8 cellular contexts compared by ENCODE assay signal in the genomic region with DNA sequence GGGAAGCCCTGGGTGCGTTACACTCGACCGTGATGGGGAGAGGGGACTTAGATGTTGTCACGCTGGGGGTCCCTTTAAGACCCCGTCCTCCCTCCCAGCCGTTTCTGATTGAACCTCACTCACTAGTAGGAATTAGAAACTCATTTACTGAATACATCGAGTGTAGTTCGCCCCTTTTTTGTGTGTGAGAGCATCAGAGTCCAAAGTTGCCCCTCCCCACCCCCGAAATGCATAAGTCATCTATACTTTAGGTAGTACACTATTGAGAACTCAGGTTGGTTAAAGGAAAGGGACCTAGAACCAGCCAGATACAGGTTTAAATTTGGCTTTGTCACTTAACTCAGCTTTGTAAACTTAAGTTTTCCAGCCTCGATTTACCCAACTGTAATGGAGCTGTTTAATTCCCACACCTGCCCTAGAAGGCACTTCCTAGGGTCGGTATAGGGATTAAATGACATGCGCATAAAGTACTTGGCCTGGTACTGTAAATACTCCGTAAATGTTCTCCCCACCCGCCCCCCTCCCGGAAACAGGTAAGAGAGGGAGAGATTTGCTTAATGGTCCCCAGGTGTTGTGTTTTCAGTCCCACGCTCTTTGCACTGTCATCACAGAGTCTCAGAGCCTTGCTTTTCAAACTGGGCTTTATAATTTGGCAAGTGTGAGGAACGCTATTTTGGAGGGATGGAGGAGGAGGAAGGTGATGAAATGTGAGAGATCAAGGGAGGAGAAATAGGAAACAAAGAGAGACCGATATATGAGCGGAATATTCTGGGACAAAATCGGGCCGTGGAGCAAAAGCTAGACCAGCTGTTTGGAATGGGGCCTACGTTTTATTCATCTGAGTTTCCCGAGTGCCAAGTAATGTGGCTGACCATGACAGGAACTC. TPM values are rescaled to one million over a fixed set of nuclear protein-coding genes. Genes with fewer than 3 reads are reported as not detected.
DNase-seq lines count a peak whose midpoint lies in the region; ATAC-seq, FAIRE-seq and TF ChIP-seq lines count a peak whose summit lies in the region.

No MANE protein-coding gene starts in this region.

- H4K20me1 ChIP-seq in Karpas-422 (ENCODE audit: insufficient read depth, low read depth, low read length) = peaks cover 28% of the 10 kb centered on the region; the same call in 1 of the 2 replicates

- H3K9me3 ChIP-seq in Karpas-422 (ENCODE audit: low read length) (no peaks in the 10 kb centered on the region), adrenal gland (replicated peaks in 1 of 3) (no peaks in the 10 kb centered on the region), thymus (ENCODE audit: control insufficient read depth) (no peaks in the 10 kb centered on the region)

- FAIRE-seq in urothelium cell line (lab: Jason Lieb, UNC) = no peak

- DNase-seq in Calu3 (no peak), Karpas-422 (peak; percentile 70), adrenal gland (peak in 1 of 7 donors; percentile 33), kidney epithelial cell (ENCODE audit: low read depth) (no peak), urothelium cell line (ENCODE audit: low spot score) (no peak), amygdala (lab: John Stamatoyannopoulos, UW) (no peak)

- intact Hi-C loops in Calu3 (cut with micrococcal nuclease; ENCODE audit: unreplicated experiment) = loop anchor here (5.0 to 10.0 kb wide), 2 partner anchors 322 to 505 kb away; no protein-coding TSS in a partner anchor
- intact Hi-C loops in adrenal gland (cut with DNase I) = loop anchor here in 1 of 2 donors (5.0 to 10.0 kb wide), 2 partner anchors 195 to 502 kb away; no protein-coding TSS in a partner anchor

- H3K4me2 ChIP-seq in Karpas-422 (ENCODE audit: low read depth, low read length, poor library complexity, severe bottlenecking) = peak overlapping the region; percentile 90

- H3K36me3 ChIP-seq in Karpas-422 (ENCODE audit: insufficient read depth, low read length) (peaks cover 13% of the 10 kb centered on the region; the same call in 1 of the 2 replicates), adrenal gland (replicated peaks in 1 of 2) (peaks cover 0 to 25% of the 10 kb centered on the region in 2 donors), kidney epithelial cell (ENCODE audit: control insufficient read depth, insufficient read depth, low read length) (peaks cover 2% of the 10 kb centered on the region), thymus (ENCODE audit: control insufficient read depth, insufficient read depth) (peaks cover 26% of the 10 kb centered on the region)

- peaks cover 8% of the 10 kb centered on the region for H3K4me1 Mint-ChIP-seq in Calu3 (ENCODE audit: low read depth, unreplicated experiment)

- peaks cover 34% of the 10 kb centered on the region for H3K4me1 ChIP-seq in Karpas-422 (ENCODE audit: low read length)
- H3K4me1 ChIP-seq in adrenal gland (replicated peaks in 1 of 2) = peaks cover 0 to 28% of the 10 kb centered on the region in 2 donors
- H3K4me1 ChIP-seq in thymus (ENCODE audit: control insufficient read depth, insufficient read depth, low read length) = peaks cover 21% of the 10 kb centered on the region

- no peak for TF ChIP-seq POLR2A in adrenal gland (IDR thresholded peaks at IDR 0.05)

- TF ChIP-seq CTCF in Calu3 (IDR thresholded peaks at IDR 0.05; ENCODE audit: unreplicated experiment) (no peak), adrenal gland (IDR thresholded peaks at IDR 0.05) (no peak), kidney epithelial cell (IDR thresholded peaks at IDR 0.05; ENCODE audit: insufficient read depth, low read length, poor library complexity, severe bottlenecking) (no peak)

- no peaks in the 10 kb centered on the region for H3K27me3 Mint-ChIP-seq in Calu3 (ENCODE audit: unreplicated experiment)

- CTCF ChIA-PET in Calu3 (lab: Charles Lee) = interaction anchor here (0.6 to 3.2 kb wide), 15 partner anchors 18 to 1168 kb away, joined by 3 to 36 read pairs (median 4); no protein-coding TSS in a partner anchor

- no peaks in the 10 kb centered on the region for H3K27me3 ChIP-seq in Karpas-422 (ENCODE audit: low read length)
- H3K27me3 ChIP-seq in adrenal gland = no peaks in the 10 kb centered on the region
- no peaks in the 10 kb centered on the region for H3K27me3 ChIP-seq in kidney epithelial cell (ENCODE audit: control insufficient read depth, insufficient read depth, low read length)
- no peaks in the 10 kb centered on the region for H3K27me3 ChIP-seq in thymus (ENCODE audit: control insufficient read depth, insufficient read depth)

- no peaks in the 10 kb centered on the region for H3K9me2 ChIP-seq in Karpas-422 (replicated peaks; ENCODE audit: insufficient read depth, low read length)

- H3K4me3 ChIP-seq in Karpas-422 (ENCODE audit: low read length) (peak overlapping the region; percentile 86), adrenal gland (peak overlapping the region in 2 of 4 donors; percentile 77 to 98), kidney epithelial cell (ENCODE audit: low read depth, low read length) (peak overlapping the region; percentile 90), thymus (ENCODE audit: low read length) (peak overlapping the region; percentile 98)

- no peaks in the 10 kb centered on the region for H3K9me3 Mint-ChIP-seq in Calu3 (ENCODE audit: low read depth, unreplicated experiment)

- peaks cover 71% of the 10 kb centered on the region for H3K79me2 ChIP-seq in Karpas-422 (ENCODE audit: low read length)

- TSS peak; percentile 53 for BruUV-seq in Calu3 (replicated peaks; lab: Mats Ljungman, UMichigan)

- H3K9ac ChIP-seq in Karpas-422 (ENCODE audit: low read length) = peak overlapping the region; percentile 96

- peak overlapping the region; percentile 71 for H3K4me3 Mint-ChIP-seq in Calu3 (ENCODE audit: low read depth, unreplicated experiment)

- peak overlapping the region; percentile 65 for H3K27ac ChIP-seq in Karpas-422 (ENCODE audit: low read length)
- H3K27ac ChIP-seq in adrenal gland = peak overlapping the region in 3 of 5 donors; percentile 96 to 97 (median 96)
- H3K27ac ChIP-seq in thymus (ENCODE audit: low read depth) = peak overlapping the region; percentile 74

- no peak for ATAC-seq in GM19397 (IDR thresholded peaks at IDR 0.05; ENCODE audit: unreplicated experiment)

- H3K36me3 Mint-ChIP-seq in Calu3 (ENCODE audit: insufficient read depth, unreplicated experiment) = peaks cover 65% of the 10 kb centered on the region

- peak overlapping the region; percentile 7 for H3K27ac Mint-ChIP-seq in Calu3 (ENCODE audit: unreplicated experiment)

- no peak overlapping the region for H2AFZ ChIP-seq in Karpas-422 (ENCODE audit: low read length)

- WGBS in adrenal gland, 4 donors = 2 to 5% (median 3%) methylated on average over 17 to 23 of the region's 23 CpGs
- 11% methylated on average over 23 of the region's 23 CpGs for WGBS in thymus

RNA-seq across cellular contexts. Expression of gene SUDS3, which starts 0.9 kb away (rescaled TPM):
- 49.4 and 50.5 TPM in 2 replicates for total RNA-seq in Calu3 (2022)
- 41.5 and 55.0 TPM in 2 replicates for total RNA-seq in Karpas-422 (2014; rRNA removed; shearing (Covaris generic); ENCODE audit: low replicate concordance)
- total RNA-seq in adrenal gland = 10 to 100 TPM; 22.4 to 75.3 (median 30.7) TPM
- 10 to 100 TPM; 13.3 to 22.2 (median 18.7) TPM for polyA plus RNA-seq in adrenal gland
- total RNA-seq in kidney epithelial cell = 30.5 and 45.9 TPM in 2 replicates
- polyA plus RNA-seq in thymus = 19.3 TPM

RNA-seq across cellular contexts. Expression of gene TAOK3, which starts 4.5 kb away (rescaled TPM):
- total RNA-seq in Calu3 (2022) = 39.1 and 44.1 TPM in 2 replicates
- 86.7 and 88.4 TPM in 2 replicates for total RNA-seq in Karpas-422 (2014; rRNA removed; shearing (Covaris generic); ENCODE audit: low replicate concordance)
- total RNA-seq in adrenal gland = 10 to 100 TPM; 24.0 to 39.7 (median 29.8) TPM
- polyA plus RNA-seq in adrenal gland = 10 to 100 TPM; 10.7 to 55.3 (median 20.2) TPM
- total RNA-seq in kidney epithelial cell = 8.7 and 13.5 TPM in 2 replicates
- polyA plus RNA-seq in thymus = 16.8 TPM
